In genomic region chr16:74449470-74449869, GRCh38 we compare ENCODE assay signal across 9 cellular contexts. TPM values are rescaled to one million over a fixed set of nuclear protein-coding genes. Genes with fewer than 3 reads are reported as not detected.
DNase-seq lines count a peak whose midpoint lies in the region; ATAC-seq and FAIRE-seq lines count a peak whose summit lies in the region.
"Had no signal": no experiment of that assay in that cellular context is flagged by ENCODE, and none has a peak within 500 bp of the region (broad histone marks: within the 10 kb centered on the region; RNA-seq: fewer than 3 reads in every experiment).

No MANE protein-coding gene starts in this region.

- peaks cover 30% of the 10 kb centered on the region for H3K4me1 Mint-ChIP-seq in activated naive CD8-positive, alpha-beta T cell treated with anti-CD3 and anti-CD28 coated beads, Interleukin-2, amount 10 ng/mL, durations not matched to agents 7 days and 5 days

- no peak overlapping the region for H3K4me3 Mint-ChIP-seq in activated naive CD8-positive, alpha-beta T cell treated with anti-CD3 and anti-CD28 coated beads, Interleukin-2, amount 10 ng/mL, durations not matched to agents 7 days and 5 days

- H3K27ac Mint-ChIP-seq in activated naive CD8-positive, alpha-beta T cell treated with anti-CD3 and anti-CD28 coated beads, Interleukin-2, amount 10 ng/mL, durations not matched to agents 7 days and 5 days: peak overlapping the region; percentile 48

- FAIRE-seq in small intestine (lab: Jason Lieb, UNC): no peak

- no peaks in the 10 kb centered on the region for H3K9me3 Mint-ChIP-seq in activated naive CD8-positive, alpha-beta T cell treated with anti-CD3 and anti-CD28 coated beads, Interleukin-2, amount 10 ng/mL, durations not matched to agents 7 days and 5 days

- H3K27ac ChIP-seq in small intestine (ENCODE audit: low read depth in 1 of 2, low read length in 1 of 2): peak overlapping the region; percentile 67 to 92

- H3K4me1 ChIP-seq in small intestine (ENCODE audit: control insufficient read depth in 2 of 2, insufficient read depth in 1 of 2, low read depth in 1 of 2, low read length in 1 of 2): peaks cover 12 to 15% of the 10 kb centered on the region in 2 donors

- H3K27me3 Mint-ChIP-seq in activated naive CD8-positive, alpha-beta T cell treated with anti-CD3 and anti-CD28 coated beads, Interleukin-2, amount 10 ng/mL, durations not matched to agents 7 days and 5 days: no peaks in the 10 kb centered on the region

- no peaks in the 10 kb centered on the region for H3K27me3 ChIP-seq in small intestine (ENCODE audit: control insufficient read depth in 2 of 2, insufficient read depth in 2 of 2, low read length in 2 of 2)

- no peak for ATAC-seq in activated naive CD8-positive, alpha-beta T cell treated with anti-CD3 and anti-CD28 coated beads, Interleukin-2, amount 10 ng/mL, durations not matched to agents 7 days and 5 days (ENCODE audit: low read depth)
- ATAC-seq in HG02623 (IDR thresholded peaks at IDR 0.05; ENCODE audit: unreplicated experiment) (no peak), HG03457 (IDR thresholded peaks at IDR 0.05; ENCODE audit: unreplicated experiment) (no peak)

- no peaks in the 10 kb centered on the region for H3K9me3 ChIP-seq in small intestine (ENCODE audit: control insufficient read depth, low read depth)

- DNase-seq in GM04504 (ENCODE audit: low read depth) (peak; percentile 58), hepatic stellate cell (ENCODE audit: low spot score) (peak; percentile 78), small intestine (no peak), GM19238 (ENCODE audit: insufficient read length, low spot score) (no peak), SKM-1 (lab: John Stamatoyannopoulos, UW; ENCODE audit: unreplicated experiment) (no peak)
- DNase-seq in activated naive CD8-positive, alpha-beta T cell treated with anti-CD3 and anti-CD28 coated beads, Interleukin-2, amount 10 ng/mL, durations not matched to agents 7 days and 5 days: no peak
- DNase-seq: stimulated activated CD4-positive, alpha-beta T cell treated with anti-CD3 and anti-CD28 coated beads, Interleukin-4, amount 100 ng/mL, for 4 hours had no signal

- POLR2A ChIA-PET in activated naive CD8-positive, alpha-beta T cell treated with anti-CD3 and anti-CD28 coated beads, Interleukin-2, amount 10 ng/mL, durations not matched to agents 7 days and 5 days (lab: Charles Lee): no interaction called here

- no peak overlapping the region for H3K4me3 ChIP-seq in small intestine (ENCODE audit: low read depth in 1 of 2, low read length in 2 of 2)

- WGBS in small intestine, 3 donors: 95 to 98% (median 95%) methylated on average over 5 of the region's 5 CpGs

- peaks cover 27% of the 10 kb centered on the region for H3K36me3 Mint-ChIP-seq in activated naive CD8-positive, alpha-beta T cell treated with anti-CD3 and anti-CD28 coated beads, Interleukin-2, amount 10 ng/mL, durations not matched to agents 7 days and 5 days

- H3K36me3 ChIP-seq in small intestine (ENCODE audit: control insufficient read depth in 2 of 2, insufficient read depth in 2 of 2, low read length in 2 of 2): peaks cover 9 to 12% of the 10 kb centered on the region in 2 donors

RNA-seq across cellular contexts. Expression of gene CLEC18B, which starts 28.2 kb away (rescaled TPM):
- total RNA-seq in activated naive CD8-positive, alpha-beta T cell treated with anti-CD3 and anti-CD28 coated beads, Interleukin-2, amount 10 ng/mL, durations not matched to agents 7 days and 5 days: 1 to 10 TPM; 1.5 to 1.7 TPM
- 1 to 10 TPM in 2 of 3 donors, under 1 TPM in 1; 0.92 to 4.5 (median 1.1) TPM for polyA plus RNA-seq in small intestine

Comparison
In these comparisons a context has a peak if more than half of its experiments do, and no peak if none do; other contexts are left out.
1. DNase-seq: peak in GM04504 (single experiment) and hepatic stellate cell (single experiment); none in activated naive CD8-positive, alpha-beta T cell treated with anti-CD3 and anti-CD28 coated beads, Interleukin-2, amount 10 ng/mL, durations not matched to agents 7 days and 5 days (single experiment), small intestine (single experiment), GM19238 (single experiment) and SKM-1 (single experiment).